In genomic region chr7:110830778-110831177, GRCh38 we compare ENCODE assay signal across 1 cellular context.
TF ChIP-seq lines count a peak whose summit lies in the region.

No MANE protein-coding gene starts in this region.

TF ChIP-seq in HepG2, 621 proteins besides CTCF, POLR2A, EP300 and RAD21 (continued from another document):
- TF ChIP-seq ZNF646 (CRISPR knock-in tag; IDR thresholded peaks at IDR 0.05): no peak
- no peak for TF ChIP-seq GPBP1L1 (CRISPR knock-in tag; IDR thresholded peaks at IDR 0.05)
